8 cellular contexts compared by ENCODE assay signal in the genomic region with DNA sequence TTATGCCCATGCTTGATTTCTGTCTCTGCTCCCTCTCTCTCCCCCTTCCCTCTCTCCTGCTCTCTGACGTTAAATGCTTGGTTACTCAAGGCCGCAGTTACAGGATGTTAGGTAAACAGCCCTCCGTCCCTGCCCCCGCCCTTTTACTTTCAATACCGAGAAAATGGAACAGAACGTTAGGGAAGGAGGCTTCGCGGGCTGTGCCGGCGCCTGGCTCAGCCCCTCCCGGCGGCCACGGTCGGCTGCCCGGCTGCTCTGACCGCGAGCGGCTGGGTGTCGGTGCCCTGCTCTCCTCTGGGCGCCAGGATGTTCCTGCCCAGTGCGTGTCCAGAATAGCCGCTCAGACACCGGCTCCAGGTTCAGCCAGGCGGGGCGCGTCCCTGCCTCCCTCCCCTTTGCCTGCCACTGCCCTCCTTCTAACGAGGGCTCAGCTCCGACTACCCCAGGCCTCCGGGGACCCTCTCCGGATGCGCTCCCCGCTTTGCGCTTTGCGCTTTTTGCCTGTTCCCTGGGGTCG.
DNase-seq lines count a peak whose midpoint lies in the region; ATAC-seq and TF ChIP-seq lines count a peak whose summit lies in the region.

No MANE protein-coding gene starts in this region.

- H3K79me2 ChIP-seq in PC-3 (ENCODE audit: low read length) (no peaks in the 10 kb centered on the region), neural progenitor cell (ENCODE audit: low read depth) (no peaks in the 10 kb centered on the region)

- ATAC-seq in GM19043 (IDR thresholded peaks at IDR 0.05; ENCODE audit: low read depth, unreplicated experiment) (peak; percentile 73), HG03354 (IDR thresholded peaks at IDR 0.05; ENCODE audit: poor library complexity, severe bottlenecking, unreplicated experiment) (peak; percentile 86), PC-3 (peak; percentile 81)

- H3K36me3 Mint-ChIP-seq in Caco-2 (ENCODE audit: insufficient read depth, unreplicated experiment) (no peaks in the 10 kb centered on the region), neural progenitor cell (no peaks in the 10 kb centered on the region)

- intact Hi-C loops in Caco-2 (cut with micrococcal nuclease; ENCODE audit: unreplicated experiment), result no loop called here
- intact Hi-C loops in PC-3 (cut with micrococcal nuclease), result no loop called here
- intact Hi-C loops in esophagus squamous epithelium (cut with DNase I), result no loop called here

- H3K27ac Mint-ChIP-seq in Caco-2 (ENCODE audit: unreplicated experiment), result no peak overlapping the region
- no peak overlapping the region for H3K27ac Mint-ChIP-seq in neural progenitor cell

- DNase-seq in Caco-2 (no peak), PC-3 (peak; percentile 16), esophagus squamous epithelium (lab: John Stamatoyannopoulos, UW) (no peak), neural progenitor cell (ENCODE audit: low spot score) (peak; percentile 23), Peyer's patch (no peak), cerebellar nuclear complex (lab: John Stamatoyannopoulos, UW) (no peak)

- no peaks in the 10 kb centered on the region; the same call in 1 of the 2 replicates for H3K27me3 ChIP-seq in Caco-2 (replicated peaks; ENCODE audit: control insufficient read depth, insufficient read depth, low read length)
- peaks cover 13% of the 10 kb centered on the region; the same call in 1 of the 2 replicates for H3K27me3 ChIP-seq in PC-3 (ENCODE audit: low read length)
- H3K27me3 ChIP-seq in esophagus squamous epithelium, result peaks cover 0 to 42% (median 0%) of the 10 kb centered on the region in 4 donors
- H3K27me3 ChIP-seq in neural progenitor cell, result peaks cover 24% of the 10 kb centered on the region
- peaks cover 0 to 5% of the 10 kb centered on the region in 2 donors for H3K27me3 ChIP-seq in Peyer's patch

- TF ChIP-seq POLR2A in esophagus squamous epithelium (IDR thresholded peaks at IDR 0.05), result no peak
- no peak for TF ChIP-seq POLR2A in Peyer's patch (IDR thresholded peaks at IDR 0.05)

- H3K4me2 ChIP-seq in PC-3 (ENCODE audit: low read length) (peak overlapping the region; percentile 80), neural progenitor cell (peak overlapping the region; percentile 73)

- peak overlapping the region; percentile 55 for H3K4me3 Mint-ChIP-seq in Caco-2 (ENCODE audit: unreplicated experiment)
- H3K4me3 Mint-ChIP-seq in neural progenitor cell, result peak overlapping the region; percentile 77

- POLR2A ChIA-PET in Caco-2 (lab: Charles Lee), result no interaction called here
- POLR2A ChIA-PET in PC-3 (lab: Charles Lee; ENCODE audit: unreplicated experiment), result no interaction called here

- H3K27me3 Mint-ChIP-seq in Caco-2 (ENCODE audit: insufficient read depth, unreplicated experiment), result peaks cover 5% of the 10 kb centered on the region
- peaks cover 19% of the 10 kb centered on the region for H3K27me3 Mint-ChIP-seq in neural progenitor cell (ENCODE audit: insufficient read depth, low read depth)

- no peaks in the 10 kb centered on the region for H3F3A ChIP-seq in PC-3 (ENCODE audit: low read length, unreplicated experiment)
- no peaks in the 10 kb centered on the region for H3F3A ChIP-seq in neural progenitor cell (ENCODE audit: low read depth)

- H3K4me3 ChIP-seq in Caco-2 (ENCODE audit: low read depth, low read length), result no peak overlapping the region
- H3K4me3 ChIP-seq in PC-3 (ENCODE audit: low read length), result peak overlapping the region; percentile 57
- peak overlapping the region; percentile 4 to 59 (median 26) for H3K4me3 ChIP-seq in esophagus squamous epithelium
- peak overlapping the region; percentile 40 for H3K4me3 ChIP-seq in neural progenitor cell
- H3K4me3 ChIP-seq in Peyer's patch, result peak overlapping the region in 2 of 4 donors; percentile 29 to 32

- H3K9me3 ChIP-seq in Caco-2 (no peaks in the 10 kb centered on the region), PC-3 (ENCODE audit: low read length) (no peaks in the 10 kb centered on the region), esophagus squamous epithelium (no peaks in the 10 kb centered on the region), neural progenitor cell (ENCODE audit: low read depth) (no peaks in the 10 kb centered on the region), Peyer's patch (no peaks in the 10 kb centered on the region)

- BruUV-seq in Caco-2 (replicated peaks; lab: Mats Ljungman, UMichigan) (no TSS peak), PC-3 (replicated peaks; lab: Mats Ljungman, UMichigan) (no TSS peak)

- 0 to 5% methylated on average over 11 to 26 of the region's 35 CpGs for WGBS in esophagus squamous epithelium, 2 donors

- no peaks in the 10 kb centered on the region for H3K36me3 ChIP-seq in Caco-2 (ENCODE audit: control insufficient read depth, insufficient read depth, low read length)
- no peaks in the 10 kb centered on the region for H3K36me3 ChIP-seq in PC-3 (ENCODE audit: low read depth, low read length)
- H3K36me3 ChIP-seq in esophagus squamous epithelium, result no peaks in the 10 kb centered on the region
- H3K36me3 ChIP-seq in neural progenitor cell, result no peaks in the 10 kb centered on the region
- no peaks in the 10 kb centered on the region for H3K36me3 ChIP-seq in Peyer's patch

- H3K27ac ChIP-seq in PC-3 (ENCODE audit: low read length) (no peak overlapping the region), esophagus squamous epithelium (no peak overlapping the region), neural progenitor cell (no peak overlapping the region), Peyer's patch (no peak overlapping the region)

- H3K4me1 ChIP-seq in Caco-2 (no peaks in the 10 kb centered on the region), PC-3 (ENCODE audit: insufficient read depth, low read length) (no peaks in the 10 kb centered on the region), esophagus squamous epithelium (peaks cover 4 to 9% (median 6%) of the 10 kb centered on the region in 3 donors), neural progenitor cell (peaks cover 6% of the 10 kb centered on the region), Peyer's patch (no peaks in the 10 kb centered on the region)

- no peak for TF ChIP-seq CTCF in Caco-2 (IDR thresholded peaks at IDR 0.05; ENCODE audit: insufficient read depth in 1 of 2, low read depth in 1 of 2, low read length in 1 of 2, severe bottlenecking in 1 of 2, unreplicated experiment in 1 of 2)
- TF ChIP-seq CTCF in PC-3 (conservative IDR thresholded peaks at IDR 0.05; ENCODE audit: low read depth, low read length), result no peak
- TF ChIP-seq CTCF in esophagus squamous epithelium (IDR thresholded peaks at IDR 0.05), result no peak
- no peak for TF ChIP-seq CTCF in neural progenitor cell (IDR thresholded peaks at IDR 0.05)
- no peak for TF ChIP-seq CTCF in Peyer's patch (IDR thresholded peaks at IDR 0.05)

- H3K9me3 Mint-ChIP-seq in Caco-2 (ENCODE audit: unreplicated experiment) (no peaks in the 10 kb centered on the region), neural progenitor cell (no peaks in the 10 kb centered on the region)

- H2AFZ ChIP-seq in PC-3 (ENCODE audit: low read length) (peak overlapping the region; percentile 67), neural progenitor cell (replicated peaks) (peak overlapping the region; percentile 69)

- H3K9me2 ChIP-seq in PC-3 (replicated peaks; ENCODE audit: low read length), result no peaks in the 10 kb centered on the region

- H3K9ac ChIP-seq in PC-3 (ENCODE audit: low read length) (no peak overlapping the region), neural progenitor cell (no peak overlapping the region)

- H3K4me1 Mint-ChIP-seq in Caco-2 (ENCODE audit: low read depth, unreplicated experiment) (no peaks in the 10 kb centered on the region), neural progenitor cell (peaks cover 2% of the 10 kb centered on the region)

- CTCF ChIA-PET in Caco-2 (lab: Charles Lee) (no interaction called here), PC-3 (lab: Charles Lee) (no interaction called here)

- H4K20me1 ChIP-seq in PC-3 (ENCODE audit: low read length) (no peaks in the 10 kb centered on the region), neural progenitor cell (ENCODE audit: low read depth) (no peaks in the 10 kb centered on the region)

Comparison
In these comparisons a context has a peak if more than half of its experiments do, and no peak if none do; other contexts are left out.
1. DNase-seq: peak in PC-3 (single experiment) and neural progenitor cell (single experiment); none in Caco-2 (0 of 2), esophagus squamous epithelium (single experiment), Peyer's patch (0 of 3) and cerebellar nuclear complex (0 of 2).
2. Peak in every context shown above with its lines, with median percentiles within 50 percentile points of each other: ATAC-seq.